33 cellular contexts compared by ENCODE assay signal in genomic region chr15:68261980-68262379, GRCh38.
"Had no signal": no experiment of that assay in that cellular context is flagged by ENCODE, and none has a peak within 500 bp of the region (broad histone marks: within the 10 kb centered on the region; RNA-seq: fewer than 3 reads in every experiment).

No MANE protein-coding gene starts in this region.

- ATAC-seq: activated CD4-positive, CD25-positive, alpha-beta regulatory T cell treated with anti-CD3 and anti-CD28 coated beads, Interleukin-2, amount 50 U/mL, for 24 hours; activated CD8-positive, alpha-beta memory T cell treated with anti-CD3 and anti-CD28 coated beads, Interleukin-2, amount 10 ng/mL, durations not matched to agents 7 days and 5 days; activated CD8-positive, alpha-beta T cell treated with anti-CD3 and anti-CD28 coated beads, Interleukin-2, amount 10 ng/mL, durations not matched to agents 7 days and 5 days; activated naive CD8-positive, alpha-beta T cell treated with anti-CD3 and anti-CD28 coated beads, Interleukin-2, amount 50 U/mL, for 24 hours; body of pancreas; effector memory CD8-positive, alpha-beta T cell; foreskin keratinocyte; gastrocnemius medialis; heart left ventricle had no signal

- H3K9me3 Mint-ChIP-seq: activated B cell treated with CpG ODN at 0.5 μM for 24 hours; activated CD4-positive, alpha-beta memory T cell treated with anti-CD3 and anti-CD28 coated beads for 36 hours; activated naive CD4-positive, alpha-beta T cell treated with anti-CD3 and anti-CD28 coated beads for 36 hours; activated naive CD4-positive, alpha-beta T cell treated with anti-CD3 and anti-CD28 coated beads, Interleukin-2, amount 50 U/mL, for 24 hours; activated naive CD8-positive, alpha-beta T cell treated with anti-CD3 and anti-CD28 coated beads for 36 hours; activated naive CD8-positive, alpha-beta T cell treated with anti-CD3 and anti-CD28 coated beads, Interleukin-2, amount 50 U/mL, for 24 hours; activated T-helper 1 cell treated with anti-CD3 and anti-CD28 coated beads, Interleukin-12 subunit alpha, Interleukin-12 subunit beta, Interleukin-2, Interleukin-4 antibody, amounts not matched to agents 30 ng/mL and 10 ng/mL and 1 ng/mL, durations not matched to agents 14 hours and 24 hours and 36 hours; activated T-helper 2 cell treated with anti-CD3 and anti-CD28 coated beads, Interferon-gamma antibody, Interleukin-2, Interleukin-4, amounts not matched to agents 10 μg/mL and 5 μg/mL and 100 μg/mL, durations not matched to agents 14 hours and 24 hours and 36 hours; effector memory CD8-positive, alpha-beta T cell had no signal

- H3K36me3 Mint-ChIP-seq: activated CD4-positive, alpha-beta memory T cell treated with anti-CD3 and anti-CD28 coated beads for 36 hours; activated CD8-positive, alpha-beta memory T cell treated with anti-CD3 and anti-CD28 coated beads, Interleukin-2, amount 10 ng/mL, durations not matched to agents 7 days and 5 days; activated naive CD4-positive, alpha-beta T cell treated with anti-CD3 and anti-CD28 coated beads, Interleukin-2, amount 50 U/mL, for 24 hours; activated naive CD8-positive, alpha-beta T cell treated with anti-CD3 and anti-CD28 coated beads for 36 hours had no signal

- H3K36me3 ChIP-seq: adrenal gland, esophagus muscularis mucosa, gastrocnemius medialis, heart left ventricle had no signal

- H3K27me3 ChIP-seq: adrenal gland, esophagus muscularis mucosa, foreskin keratinocyte, gastrocnemius medialis had no signal

- H3K9me3 ChIP-seq: adrenal gland, body of pancreas, esophagus muscularis mucosa, gastrocnemius medialis, heart left ventricle had no signal

- H3K4me1 Mint-ChIP-seq: activated CD8-positive, alpha-beta memory T cell treated with anti-CD3 and anti-CD28 coated beads, Interleukin-2, amount 10 ng/mL, durations not matched to agents 7 days and 5 days had no signal

- H3K27ac Mint-ChIP-seq: activated B cell treated with CpG ODN at 0.5 μM for 24 hours; activated CD4-positive, alpha-beta memory T cell treated with anti-CD3 and anti-CD28 coated beads for 36 hours; activated CD8-positive, alpha-beta memory T cell treated with anti-CD3 and anti-CD28 coated beads, Interleukin-2, amount 10 ng/mL, durations not matched to agents 7 days and 5 days; activated CD8-positive, alpha-beta T cell treated with anti-CD3 and anti-CD28 coated beads, Interleukin-2, amount 10 ng/mL, durations not matched to agents 7 days and 5 days; activated naive CD4-positive, alpha-beta T cell treated with anti-CD3 and anti-CD28 coated beads for 36 hours; activated naive CD4-positive, alpha-beta T cell treated with anti-CD3 and anti-CD28 coated beads, Interleukin-2, amount 50 U/mL, for 24 hours; activated naive CD8-positive, alpha-beta T cell treated with anti-CD3 and anti-CD28 coated beads for 36 hours; activated naive CD8-positive, alpha-beta T cell treated with anti-CD3 and anti-CD28 coated beads, Interleukin-2, amount 50 U/mL, for 24 hours; activated T-helper 1 cell treated with anti-CD3 and anti-CD28 coated beads, Interleukin-12 subunit alpha, Interleukin-12 subunit beta, Interleukin-2, Interleukin-4 antibody, amounts not matched to agents 30 ng/mL and 10 ng/mL and 1 ng/mL, durations not matched to agents 14 hours and 24 hours and 36 hours; activated T-helper 2 cell treated with anti-CD3 and anti-CD28 coated beads, Interferon-gamma antibody, Interleukin-2, Interleukin-4, amounts not matched to agents 10 μg/mL and 5 μg/mL and 100 μg/mL, durations not matched to agents 14 hours and 24 hours and 36 hours; effector memory CD8-positive, alpha-beta T cell had no signal

- H3K4me3 Mint-ChIP-seq: activated B cell treated with CpG ODN at 0.5 μM for 24 hours; activated CD4-positive, alpha-beta memory T cell treated with anti-CD3 and anti-CD28 coated beads for 36 hours; activated CD8-positive, alpha-beta memory T cell treated with anti-CD3 and anti-CD28 coated beads, Interleukin-2, amount 10 ng/mL, durations not matched to agents 7 days and 5 days; activated CD8-positive, alpha-beta T cell treated with anti-CD3 and anti-CD28 coated beads, Interleukin-2, amount 10 ng/mL, durations not matched to agents 7 days and 5 days; activated naive CD4-positive, alpha-beta T cell treated with anti-CD3 and anti-CD28 coated beads for 36 hours; activated naive CD4-positive, alpha-beta T cell treated with anti-CD3 and anti-CD28 coated beads, Interleukin-2, amount 50 U/mL, for 24 hours; activated naive CD8-positive, alpha-beta T cell treated with anti-CD3 and anti-CD28 coated beads for 36 hours; activated naive CD8-positive, alpha-beta T cell treated with anti-CD3 and anti-CD28 coated beads, Interleukin-2, amount 50 U/mL, for 24 hours; activated T-helper 1 cell treated with anti-CD3 and anti-CD28 coated beads, Interleukin-12 subunit alpha, Interleukin-12 subunit beta, Interleukin-2, Interleukin-4 antibody, amounts not matched to agents 30 ng/mL and 10 ng/mL and 1 ng/mL, durations not matched to agents 14 hours and 24 hours and 36 hours; effector memory CD8-positive, alpha-beta T cell had no signal

- H3K27ac ChIP-seq: adrenal gland, body of pancreas, esophagus muscularis mucosa, foreskin keratinocyte, gastrocnemius medialis, heart left ventricle had no signal

- H3K4me3 ChIP-seq: adrenal gland, body of pancreas, esophagus muscularis mucosa, gastrocnemius medialis, heart left ventricle had no signal

- DNase-seq: activated B cell treated with CpG ODN at 0.5 μM for 24 hours; activated CD4-positive, alpha-beta memory T cell treated with anti-CD3 and anti-CD28 coated beads for 36 hours; activated CD4-positive, alpha-beta T cell treated with anti-CD3 and anti-CD28 coated beads for 48 hours; activated CD4-positive, alpha-beta T cell treated with anti-CD3 and anti-CD28 coated beads, Interleukin-2, amount 50 U/mL, for 1 hour; activated CD8-positive, alpha-beta memory T cell treated with anti-CD3 and anti-CD28 coated beads, Interleukin-2, amount 10 ng/mL, durations not matched to agents 7 days and 5 days; activated CD8-positive, alpha-beta memory T cell treated with anti-CD3 and anti-CD28 coated beads, Interleukin-2, amount 50 U/mL, for 4 hours; activated CD8-positive, alpha-beta T cell treated with anti-CD3 and anti-CD28 coated beads, Interleukin-2, amount 10 ng/mL, durations not matched to agents 7 days and 5 days; activated effector memory CD4-positive, alpha-beta T cell treated with anti-CD3 and anti-CD28 coated beads, Interleukin-2, amount 50 U/mL, for 16 hours; activated naive CD4-positive, alpha-beta T cell treated with anti-CD3 and anti-CD28 coated beads for 36 hours; activated naive CD8-positive, alpha-beta T cell treated with anti-CD3 and anti-CD28 coated beads for 36 hours; activated naive CD8-positive, alpha-beta T cell treated with anti-CD3 and anti-CD28 coated beads, Interleukin-2, amount 50 U/mL, for 24 hours; activated T-cell treated with anti-CD3 and anti-CD28 coated beads, Interleukin-2, amount 50 U/mL, for 1 hour; activated T-cell treated with anti-CD3 and anti-CD28 coated beads, Interleukin-2, amount 50 U/mL, for 48 hours; adrenal gland; amygdala; aorta; body of pancreas; caudate nucleus; cortex of kidney; dermis blood vessel endothelial cell; effector CD4-positive, alpha-beta T cell; effector memory CD8-positive, alpha-beta T cell; erythroblast; foreskin keratinocyte; gastrocnemius medialis; glutamatergic neuron; heart left ventricle; T-helper 2 cell had no signal

- H3K4me1 ChIP-seq: body of pancreas had no signal
